In genomic region chr15:89761009-89761831, GRCh38 we compare ENCODE assay signal across 1 cellular context.
TF ChIP-seq lines count a peak whose summit lies in the region.

No MANE protein-coding gene starts in this region.

TF ChIP-seq in HepG2, 621 proteins besides CTCF, POLR2A, EP300 and RAD21 (continued from another document):
- TF ChIP-seq ZNF782 (CRISPR knock-in tag; IDR thresholded peaks at IDR 0.05; ENCODE audit: borderline replicate concordance) (0 out of 2 replicates have a peak, but pooled peaks have one; percentile 35), TRIM24 (CRISPR knock-in tag; IDR thresholded peaks at IDR 0.05) (no peak), USF2 (IDR thresholded peaks at IDR 0.05; ENCODE audit: low read depth, low read length) (no peak; the same call in 1 of the 2 replicates), USF2 (CRISPR knock-in tag; IDR thresholded peaks at IDR 0.05; ENCODE audit: borderline replicate concordance) (no peak), REL (CRISPR knock-in tag; conservative IDR thresholded peaks at IDR 0.05) (no peak), AFF4 (CRISPR knock-in tag; IDR thresholded peaks at IDR 0.05) (no peak), SETDB1 (CRISPR knock-in tag; IDR thresholded peaks at IDR 0.05; ENCODE audit: borderline replicate concordance) (no peak), FOXC1 (CRISPR knock-in tag; IDR thresholded peaks at IDR 0.05; ENCODE audit: borderline replicate concordance) (no peak), THAP9 (CRISPR knock-in tag; IDR thresholded peaks at IDR 0.05; ENCODE audit: borderline replicate concordance) (no peak), ZNF329 (CRISPR knock-in tag; IDR thresholded peaks at IDR 0.05; ENCODE audit: low read depth) (no peak), DPF2 (CRISPR knock-in tag; IDR thresholded peaks at IDR 0.05; ENCODE audit: borderline replicate concordance, low read depth) (no peak), ZBTB21 (CRISPR knock-in tag; IDR thresholded peaks at IDR 0.05) (no peak), ZNF33B (CRISPR knock-in tag; IDR thresholded peaks at IDR 0.05) (no peak), ZNF431 (CRISPR knock-in tag; IDR thresholded peaks at IDR 0.05; ENCODE audit: borderline replicate concordance, low read depth) (no peak), ATF7 (IDR thresholded peaks at IDR 0.05) (no peak), ATF7 (CRISPR knock-in tag; IDR thresholded peaks at IDR 0.05) (no peak), ZNF720 (CRISPR knock-in tag; IDR thresholded peaks at IDR 0.05) (no peak), IRF1 (CRISPR knock-in tag; IDR thresholded peaks at IDR 0.05; ENCODE audit: low read depth) (no peak), PAX8 (CRISPR knock-in tag; IDR thresholded peaks at IDR 0.05; ENCODE audit: borderline replicate concordance) (0 out of 2 replicates have a peak, but pooled peaks have one; percentile 57), ZNF543 (CRISPR knock-in tag; IDR thresholded peaks at IDR 0.05) (peak; percentile 32; the same call in 1 of the 2 replicates), ZNF768 (CRISPR knock-in tag; IDR thresholded peaks at IDR 0.05) (peak; percentile 49; the same call in 1 of the 2 replicates), ATRX (CRISPR knock-in tag; IDR thresholded peaks at IDR 0.05; ENCODE audit: borderline replicate concordance) (no peak), SIX4 (CRISPR knock-in tag; IDR thresholded peaks at IDR 0.05) (no peak), ZNF350 (CRISPR knock-in tag; IDR thresholded peaks at IDR 0.05; ENCODE audit: borderline replicate concordance, low read depth) (no peak), NFE2L1 (CRISPR knock-in tag; IDR thresholded peaks at IDR 0.05; ENCODE audit: borderline replicate concordance) (no peak), ZNF343 (CRISPR knock-in tag; IDR thresholded peaks at IDR 0.05) (0 out of 2 replicates have a peak, but pooled peaks have one; percentile 55), GFI1 (CRISPR knock-in tag; IDR thresholded peaks at IDR 0.05; ENCODE audit: borderline replicate concordance) (no peak), RAD51 (IDR thresholded peaks at IDR 0.05; ENCODE audit: borderline replicate concordance) (no peak), ZMYM3 (CRISPR knock-in tag; IDR thresholded peaks at IDR 0.05) (no peak)
